In the genomic region with DNA sequence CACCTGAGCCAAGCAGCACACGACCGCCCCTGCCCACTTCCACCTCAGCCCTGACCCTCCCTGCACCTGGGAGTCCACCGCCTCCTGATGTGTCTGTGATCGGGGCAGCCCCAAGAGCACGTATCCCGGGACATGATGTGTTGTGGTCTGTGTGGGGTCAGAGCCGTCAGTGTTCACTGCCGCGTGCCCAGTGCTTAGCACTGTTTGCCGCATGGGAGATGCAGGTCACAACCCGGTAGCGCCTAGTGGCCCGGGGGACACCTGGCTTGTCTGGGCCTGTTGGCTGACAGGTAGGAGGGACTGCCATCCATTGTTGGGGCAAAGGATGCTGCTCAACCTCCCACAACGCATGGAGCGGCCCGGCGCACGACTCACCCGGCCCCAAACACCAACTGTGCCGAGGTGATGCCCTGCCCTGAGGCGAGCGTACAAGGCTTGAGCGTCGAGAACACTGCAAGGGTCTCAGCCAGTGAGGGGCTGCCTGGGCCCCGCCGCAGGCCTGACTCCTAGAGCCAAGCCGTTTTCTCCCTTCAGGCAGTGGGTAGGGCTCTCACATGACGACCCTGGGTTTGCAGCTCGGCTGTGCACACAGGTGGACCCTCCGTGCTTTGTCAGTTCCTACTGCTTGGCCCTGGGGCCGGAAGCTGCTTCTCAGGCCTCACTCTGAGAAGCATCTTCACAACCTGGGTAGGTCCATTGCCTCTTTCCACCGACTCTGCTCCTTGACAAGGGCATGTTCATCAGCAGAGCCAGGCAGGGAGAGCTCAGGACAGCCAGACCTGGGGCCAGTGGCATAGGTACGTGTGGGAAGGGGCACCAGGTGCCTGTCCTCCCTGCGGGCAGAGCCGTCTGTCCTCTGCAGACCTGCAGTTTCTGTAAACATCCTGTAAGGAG, we compare ENCODE assay signal across 1 cellular context.
TF ChIP-seq lines count a peak whose summit lies in the region.

No MANE protein-coding gene starts in this region.

TF ChIP-seq in HepG2, 621 proteins besides CTCF, POLR2A, EP300 and RAD21 (continued from another document):
- TF ChIP-seq, protein P1, sequence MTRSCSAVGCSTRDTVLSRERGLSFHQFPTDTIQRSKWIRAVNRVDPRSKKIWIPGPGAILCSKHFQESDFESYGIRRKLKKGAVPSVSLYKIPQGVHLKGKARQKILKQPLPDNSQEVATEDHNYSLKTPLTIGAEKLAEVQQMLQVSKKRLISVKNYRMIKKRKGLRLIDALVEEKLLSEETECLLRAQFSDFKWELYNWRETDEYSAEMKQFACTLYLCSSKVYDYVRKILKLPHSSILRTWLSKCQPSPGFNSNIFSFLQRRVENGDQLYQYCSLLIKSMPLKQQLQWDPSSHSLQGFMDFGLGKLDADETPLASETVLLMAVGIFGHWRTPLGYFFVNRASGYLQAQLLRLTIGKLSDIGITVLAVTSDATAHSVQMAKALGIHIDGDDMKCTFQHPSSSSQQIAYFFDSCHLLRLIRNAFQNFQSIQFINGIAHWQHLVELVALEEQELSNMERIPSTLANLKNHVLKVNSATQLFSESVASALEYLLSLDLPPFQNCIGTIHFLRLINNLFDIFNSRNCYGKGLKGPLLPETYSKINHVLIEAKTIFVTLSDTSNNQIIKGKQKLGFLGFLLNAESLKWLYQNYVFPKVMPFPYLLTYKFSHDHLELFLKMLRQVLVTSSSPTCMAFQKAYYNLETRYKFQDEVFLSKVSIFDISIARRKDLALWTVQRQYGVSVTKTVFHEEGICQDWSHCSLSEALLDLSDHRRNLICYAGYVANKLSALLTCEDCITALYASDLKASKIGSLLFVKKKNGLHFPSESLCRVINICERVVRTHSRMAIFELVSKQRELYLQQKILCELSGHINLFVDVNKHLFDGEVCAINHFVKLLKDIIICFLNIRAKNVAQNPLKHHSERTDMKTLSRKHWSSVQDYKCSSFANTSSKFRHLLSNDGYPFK (CRISPR knock-in tag; IDR thresholded peaks at IDR 0.05; ENCODE audit: borderline replicate concordance), result peak; percentile 58; the same call in 1 of the 2 replicates
- peak; percentile 20; the same call in 1 of the 2 replicates for TF ChIP-seq POLR2AphosphoS5 (IDR thresholded peaks at IDR 0.05; ENCODE audit: low read depth, low read length)
- TF ChIP-seq GABPB1 (CRISPR knock-in tag; IDR thresholded peaks at IDR 0.05), result peak; percentile 8; the same call in 1 of the 2 replicates
- TF ChIP-seq TOPORS (CRISPR knock-in tag; IDR thresholded peaks at IDR 0.05), result no peak
- peak; percentile 99 for TF ChIP-seq AGO2 (optimal IDR thresholded peaks at IDR 0.05; ENCODE audit: low read depth, low read length)
- TF ChIP-seq, protein P2, sequence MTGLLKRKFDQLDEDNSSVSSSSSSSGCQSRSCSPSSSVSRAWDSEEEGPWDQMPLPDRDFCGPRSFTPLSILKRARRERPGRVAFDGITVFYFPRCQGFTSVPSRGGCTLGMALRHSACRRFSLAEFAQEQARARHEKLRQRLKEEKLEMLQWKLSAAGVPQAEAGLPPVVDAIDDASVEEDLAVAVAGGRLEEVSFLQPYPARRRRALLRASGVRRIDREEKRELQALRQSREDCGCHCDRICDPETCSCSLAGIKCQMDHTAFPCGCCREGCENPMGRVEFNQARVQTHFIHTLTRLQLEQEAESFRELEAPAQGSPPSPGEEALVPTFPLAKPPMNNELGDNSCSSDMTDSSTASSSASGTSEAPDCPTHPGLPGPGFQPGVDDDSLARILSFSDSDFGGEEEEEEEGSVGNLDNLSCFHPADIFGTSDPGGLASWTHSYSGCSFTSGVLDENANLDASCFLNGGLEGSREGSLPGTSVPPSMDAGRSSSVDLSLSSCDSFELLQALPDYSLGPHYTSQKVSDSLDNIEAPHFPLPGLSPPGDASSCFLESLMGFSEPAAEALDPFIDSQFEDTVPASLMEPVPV (CRISPR knock-in tag; IDR thresholded peaks at IDR 0.05), result no peak
- TF ChIP-seq TBL1XR1 (IDR thresholded peaks at IDR 0.05; ENCODE audit: borderline replicate concordance, low read length, partially characterized antibody), result no peak
- TF ChIP-seq GTF2F1 (IDR thresholded peaks at IDR 0.05; ENCODE audit: low read length), result no peak
- TF ChIP-seq, protein P3, sequence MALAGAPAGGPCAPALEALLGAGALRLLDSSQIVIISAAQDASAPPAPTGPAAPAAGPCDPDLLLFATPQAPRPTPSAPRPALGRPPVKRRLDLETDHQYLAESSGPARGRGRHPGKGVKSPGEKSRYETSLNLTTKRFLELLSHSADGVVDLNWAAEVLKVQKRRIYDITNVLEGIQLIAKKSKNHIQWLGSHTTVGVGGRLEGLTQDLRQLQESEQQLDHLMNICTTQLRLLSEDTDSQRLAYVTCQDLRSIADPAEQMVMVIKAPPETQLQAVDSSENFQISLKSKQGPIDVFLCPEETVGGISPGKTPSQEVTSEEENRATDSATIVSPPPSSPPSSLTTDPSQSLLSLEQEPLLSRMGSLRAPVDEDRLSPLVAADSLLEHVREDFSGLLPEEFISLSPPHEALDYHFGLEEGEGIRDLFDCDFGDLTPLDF (CRISPR knock-in tag; IDR thresholded peaks at IDR 0.05), result no peak
- no peak for TF ChIP-seq MAFF (IDR thresholded peaks at IDR 0.05; ENCODE audit: low read depth, low read length)
- TF ChIP-seq ZNF256 (CRISPR knock-in tag; conservative IDR thresholded peaks at IDR 0.05), result no peak
- no peak for TF ChIP-seq ZNF737 (CRISPR knock-in tag; IDR thresholded peaks at IDR 0.05; ENCODE audit: borderline replicate concordance)
- no peak for TF ChIP-seq ATF7-NPFF (CRISPR knock-in tag; IDR thresholded peaks at IDR 0.05; ENCODE audit: low read depth)
- no peak for TF ChIP-seq ZNF83 (CRISPR knock-in tag; IDR thresholded peaks at IDR 0.05; ENCODE audit: borderline replicate concordance)
- TF ChIP-seq SPEN (CRISPR knock-in tag; IDR thresholded peaks at IDR 0.05; ENCODE audit: low read depth), result no peak
- no peak for TF ChIP-seq MYC (CRISPR knock-in tag; IDR thresholded peaks at IDR 0.05; ENCODE audit: borderline replicate concordance)
- TF ChIP-seq ZNF761 (CRISPR knock-in tag; conservative IDR thresholded peaks at IDR 0.05), result no peak
- no peak for TF ChIP-seq EED (CRISPR knock-in tag; IDR thresholded peaks at IDR 0.05)
- TF ChIP-seq, protein P4, sequence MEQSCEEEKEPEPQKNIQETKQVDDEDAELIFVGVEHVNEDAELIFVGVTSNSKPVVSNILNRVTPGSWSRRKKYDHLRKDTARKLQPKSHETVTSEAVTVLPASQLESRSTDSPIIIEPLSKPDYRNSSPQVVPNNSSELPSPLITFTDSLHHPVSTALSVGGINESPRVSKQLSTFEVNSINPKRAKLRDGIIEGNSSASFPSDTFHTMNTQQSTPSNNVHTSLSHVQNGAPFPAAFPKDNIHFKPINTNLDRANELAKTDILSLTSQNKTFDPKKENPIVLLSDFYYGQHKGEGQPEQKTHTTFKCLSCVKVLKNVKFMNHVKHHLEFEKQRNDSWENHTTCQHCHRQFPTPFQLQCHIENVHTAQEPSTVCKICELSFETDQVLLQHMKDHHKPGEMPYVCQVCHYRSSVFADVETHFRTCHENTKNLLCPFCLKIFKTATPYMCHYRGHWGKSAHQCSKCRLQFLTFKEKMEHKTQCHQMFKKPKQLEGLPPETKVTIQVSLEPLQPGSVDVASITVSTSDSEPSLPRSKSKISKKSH (CRISPR knock-in tag; IDR thresholded peaks at IDR 0.05; ENCODE audit: borderline replicate concordance), result peak; percentile 12; the same call in 1 of the 2 replicates
- no peak for TF ChIP-seq HNF4G (IDR thresholded peaks at IDR 0.05; ENCODE audit: borderline replicate concordance, low read depth, low read length)
- no peak for TF ChIP-seq HNF4G (CRISPR knock-in tag; IDR thresholded peaks at IDR 0.05; ENCODE audit: borderline replicate concordance, low read depth)
- TF ChIP-seq RBM22 (optimal IDR thresholded peaks at IDR 0.05; ENCODE audit: low read length), result peak; percentile 81
- TF ChIP-seq, protein P5, sequence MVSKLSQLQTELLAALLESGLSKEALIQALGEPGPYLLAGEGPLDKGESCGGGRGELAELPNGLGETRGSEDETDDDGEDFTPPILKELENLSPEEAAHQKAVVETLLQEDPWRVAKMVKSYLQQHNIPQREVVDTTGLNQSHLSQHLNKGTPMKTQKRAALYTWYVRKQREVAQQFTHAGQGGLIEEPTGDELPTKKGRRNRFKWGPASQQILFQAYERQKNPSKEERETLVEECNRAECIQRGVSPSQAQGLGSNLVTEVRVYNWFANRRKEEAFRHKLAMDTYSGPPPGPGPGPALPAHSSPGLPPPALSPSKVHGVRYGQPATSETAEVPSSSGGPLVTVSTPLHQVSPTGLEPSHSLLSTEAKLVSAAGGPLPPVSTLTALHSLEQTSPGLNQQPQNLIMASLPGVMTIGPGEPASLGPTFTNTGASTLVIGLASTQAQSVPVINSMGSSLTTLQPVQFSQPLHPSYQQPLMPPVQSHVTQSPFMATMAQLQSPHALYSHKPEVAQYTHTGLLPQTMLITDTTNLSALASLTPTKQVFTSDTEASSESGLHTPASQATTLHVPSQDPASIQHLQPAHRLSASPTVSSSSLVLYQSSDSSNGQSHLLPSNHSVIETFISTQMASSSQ (IDR thresholded peaks at IDR 0.05; ENCODE audit: low read depth), result no peak
- TF ChIP-seq, protein P5 (CRISPR knock-in tag; IDR thresholded peaks at IDR 0.05; ENCODE audit: borderline replicate concordance), result 0 out of 2 replicates have a peak, but pooled peaks have one; percentile 23
